ENCODE assay signal across 1 cellular context in genomic region chr3:47394140-47394855, GRCh38.
TF ChIP-seq lines count a peak whose summit lies in the region.

No MANE protein-coding gene starts in this region.

TF ChIP-seq in HepG2, 621 proteins besides CTCF, POLR2A, EP300 and RAD21 (continued from another document and continues in another):
- TF ChIP-seq TCF7 (IDR thresholded peaks at IDR 0.05; ENCODE audit: low read depth) (no peak), SOX5 (CRISPR knock-in tag; IDR thresholded peaks at IDR 0.05; ENCODE audit: borderline replicate concordance) (peak; percentile 86), IRF9 (CRISPR knock-in tag; IDR thresholded peaks at IDR 0.05; ENCODE audit: borderline replicate concordance) (no peak), ATM (IDR thresholded peaks at IDR 0.05; ENCODE audit: borderline replicate concordance) (no peak), ELF3 (CRISPR knock-in tag; IDR thresholded peaks at IDR 0.05) (peak; percentile 78), ETV5 (CRISPR knock-in tag; IDR thresholded peaks at IDR 0.05; ENCODE audit: borderline replicate concordance) (peak; percentile 79; the same call in 1 of the 2 replicates), IKZF4 (CRISPR knock-in tag; IDR thresholded peaks at IDR 0.05; ENCODE audit: borderline replicate concordance, low read depth, not compliant biosample characterization) (no peak), ZNF343 (CRISPR knock-in tag; IDR thresholded peaks at IDR 0.05) (no peak), JDP2 (CRISPR knock-in tag; IDR thresholded peaks at IDR 0.05; ENCODE audit: borderline replicate concordance) (no peak), MAX (IDR thresholded peaks at IDR 0.05) (peak; percentile 17; the same call in 1 of the 2 replicates), ELK4 (CRISPR knock-in tag; IDR thresholded peaks at IDR 0.05; ENCODE audit: borderline replicate concordance) (no peak), ZNF768 (CRISPR knock-in tag; IDR thresholded peaks at IDR 0.05) (no peak), NR1H2 (CRISPR knock-in tag; IDR thresholded peaks at IDR 0.05; ENCODE audit: borderline replicate concordance, low read depth) (no peak), ZSCAN12 (CRISPR knock-in tag; IDR thresholded peaks at IDR 0.05) (no peak), ZNF274 (CRISPR knock-in tag; IDR thresholded peaks at IDR 0.05) (no peak), NFYB (CRISPR knock-in tag; IDR thresholded peaks at IDR 0.05) (no peak), RXRA (CRISPR knock-in tag; IDR thresholded peaks at IDR 0.05) (peak; percentile 54; the same call in 1 of the 2 replicates), ZNF513 (CRISPR knock-in tag; conservative IDR thresholded peaks at IDR 0.05) (no peak), CEBPB (IDR thresholded peaks at IDR 0.05; ENCODE audit: borderline replicate concordance, low read depth, low read length) (no peak), CCDC6 (CRISPR knock-in tag; IDR thresholded peaks at IDR 0.05) (no peak), TGIF2 (CRISPR knock-in tag; IDR thresholded peaks at IDR 0.05) (no peak), SNAPC2 (CRISPR knock-in tag; IDR thresholded peaks at IDR 0.05) (no peak), ZKSCAN5 (CRISPR knock-in tag; IDR thresholded peaks at IDR 0.05) (no peak), ZNF30 (CRISPR knock-in tag; IDR thresholded peaks at IDR 0.05) (no peak), ZNF282 (IDR thresholded peaks at IDR 0.05; ENCODE audit: partially characterized antibody) (no peak), HNRNPL (IDR thresholded peaks at IDR 0.05; ENCODE audit: low read depth, low read length) (no peak), NFATC3 (CRISPR knock-in tag; IDR thresholded peaks at IDR 0.05) (no peak), ZNF280D (CRISPR knock-in tag; IDR thresholded peaks at IDR 0.05) (no peak), NBN (conservative IDR thresholded peaks at IDR 0.05) (no peak), ZNF414 (CRISPR knock-in tag; IDR thresholded peaks at IDR 0.05) (no peak), ZNF570 (CRISPR knock-in tag; IDR thresholded peaks at IDR 0.05; ENCODE audit: borderline replicate concordance) (no peak), HIVEP1 (CRISPR knock-in tag; IDR thresholded peaks at IDR 0.05) (no peak), GABPA (IDR thresholded peaks at IDR 0.05; ENCODE audit: low read depth, low read length) (no peak), GABPA (CRISPR knock-in tag; IDR thresholded peaks at IDR 0.05; ENCODE audit: low read depth) (no peak), MLXIP (CRISPR knock-in tag; IDR thresholded peaks at IDR 0.05; ENCODE audit: borderline replicate concordance) (no peak), ZNF362 (CRISPR knock-in tag; IDR thresholded peaks at IDR 0.05; ENCODE audit: borderline replicate concordance) (no peak), KLF15 (CRISPR knock-in tag; IDR thresholded peaks at IDR 0.05; ENCODE audit: borderline replicate concordance) (no peak), PRDM10 (CRISPR knock-in tag; IDR thresholded peaks at IDR 0.05; ENCODE audit: low read depth) (no peak), ZNF326 (CRISPR knock-in tag; IDR thresholded peaks at IDR 0.05; ENCODE audit: borderline replicate concordance) (no peak), SNAPC4 (CRISPR knock-in tag; IDR thresholded peaks at IDR 0.05) (no peak), STAG1 (CRISPR knock-in tag; IDR thresholded peaks at IDR 0.05) (no peak)
